ENCODE assay signal across 20 cellular contexts in genomic region chr4:77263247-77263646, GRCh38.
"Had no signal": no experiment of that assay in that cellular context is flagged by ENCODE, and none has a peak within 500 bp of the region (broad histone marks: within the 10 kb centered on the region; RNA-seq: fewer than 3 reads in every experiment).

No MANE protein-coding gene starts in this region.

- H3K27ac ChIP-seq: dorsolateral prefrontal cortex, esophagus muscularis mucosa, neutrophil, ovary, prostate gland, tibial artery had no signal

- H3K9me3 ChIP-seq: neutrophil, prostate gland had no signal

- H3K36me3 ChIP-seq: esophagus muscularis mucosa, neutrophil, ovary, prostate gland, tibial artery had no signal

- ATAC-seq: activated CD4-positive, alpha-beta T cell treated with anti-CD3 and anti-CD28 coated beads for 36 hours; activated naive CD4-positive, alpha-beta T cell treated with anti-CD3 and anti-CD28 coated beads, Interleukin-2, amount 50 U/mL, for 72 hours; activated T-helper 17 cell treated with anti-CD3 and anti-CD28 coated beads, Interleukin-2, amount 50 U/mL, for 72 hours; effector memory CD8-positive, alpha-beta T cell; T-helper 17 cell had no signal

- H3K27me3 ChIP-seq: dorsolateral prefrontal cortex, esophagus muscularis mucosa, neutrophil, ovary, tibial artery had no signal

- H3K4me3 ChIP-seq: dorsolateral prefrontal cortex, esophagus muscularis mucosa, ovary, prostate gland, tibial artery had no signal

- DNase-seq: activated B cell treated with CpG ODN at 0.5 μM for 24 hours; activated CD4-positive, alpha-beta T cell treated with anti-CD3 and anti-CD28 coated beads for 36 hours; activated CD4-positive, alpha-beta T cell treated with anti-CD3 and anti-CD28 coated beads, Interleukin-2, amount 50 U/mL, for 4 hours; activated CD8-positive, alpha-beta memory T cell treated with anti-CD3 and anti-CD28 coated beads for 24 hours; activated CD8-positive, alpha-beta memory T cell treated with anti-CD3 and anti-CD28 coated beads, Interleukin-2, amount 50 U/mL, for 4 hours; activated T-cell treated with anti-CD3 and anti-CD28 coated beads, Interleukin-2, amount 50 U/mL, for 24 hours; aorta; dorsolateral prefrontal cortex; effector memory CD8-positive, alpha-beta T cell; immature natural killer cell; midbrain; ovary; stimulated activated CD4-positive, alpha-beta T cell treated with anti-CD3 and anti-CD28 coated beads, Interleukin-4, amount 100 ng/mL, for 4 hours; T-helper 17 cell; tibial artery had no signal

- H3K4me1 ChIP-seq: esophagus muscularis mucosa, prostate gland, tibial artery had no signal
